In genomic region chr4:81736324-81736723, GRCh38 we compare ENCODE assay signal across 19 cellular contexts.
"Had no signal": no experiment of that assay in that cellular context is flagged by ENCODE, and none has a peak within 500 bp of the region (broad histone marks: within the 10 kb centered on the region; RNA-seq: fewer than 3 reads in every experiment).

No MANE protein-coding gene starts in this region.

- H3K4me1 ChIP-seq: colonic mucosa had no signal

- H3K27me3 ChIP-seq: colonic mucosa, heart right ventricle, spleen had no signal

- H3K27ac ChIP-seq: colonic mucosa, heart right ventricle, spleen, thoracic aorta had no signal

- DNase-seq: activated B cell treated with CpG ODN at 0.5 μM for 24 hours; activated CD4-positive, alpha-beta memory T cell treated with anti-CD3 and anti-CD28 coated beads, Interleukin-2, amount 10 ng/mL, durations not matched to agents 7 days and 5 days; activated CD4-positive, alpha-beta T cell treated with anti-CD3 and anti-CD28 coated beads for 48 hours; activated naive CD4-positive, alpha-beta T cell treated with Interleukin-2 at 50 U/mL for 16 hours; activated naive CD8-positive, alpha-beta T cell treated with anti-CD3 and anti-CD28 coated beads, Interleukin-2, amount 10 ng/mL, durations not matched to agents 7 days and 5 days; activated T-cell treated with anti-CD3 and anti-CD28 coated beads, Interleukin-2, amount 50 U/mL, for 1 hour; amygdala; caudate nucleus; colonic mucosa; heart right ventricle; immature natural killer cell; kidney glomerular epithelial cell; mucosa of descending colon; naive thymus-derived CD4-positive, alpha-beta T cell; spleen; stimulated activated CD4-positive, alpha-beta T cell treated with anti-CD3 and anti-CD28 coated beads, Interleukin-4, amount 100 ng/mL, for 4 hours; stimulated activated naive B cell treated with anti-CD40 and anti-IgM and Interleukin-4, amounts not matched to agents 10 μg/mL and 1 μg/mL and 100 μg/mL, for 72 hours; T-helper 17 cell had no signal

- H3K4me3 ChIP-seq: colonic mucosa, heart right ventricle, mucosa of descending colon, spleen, thoracic aorta had no signal

- ATAC-seq: heart right ventricle; mucosa of descending colon; naive thymus-derived CD4-positive, alpha-beta T cell; stimulated activated naive B cell treated with anti-CD40 and anti-IgM and Interleukin-4, amounts not matched to agents 10 μg/mL and 1 μg/mL and 100 μg/mL, for 72 hours; T-helper 17 cell had no signal

- H3K36me3 ChIP-seq: colonic mucosa, heart right ventricle, spleen, thoracic aorta had no signal

- H3K9me3 ChIP-seq: colonic mucosa, heart right ventricle, mucosa of descending colon, spleen, thoracic aorta had no signal
